ENCODE assay signal across 11 cellular contexts in genomic region chr14:54882521-54882920, GRCh38. TPM values are rescaled to one million over a fixed set of nuclear protein-coding genes. Genes with fewer than 3 reads are reported as not detected.
DNase-seq lines count a peak whose midpoint lies in the region; ATAC-seq, FAIRE-seq and TF ChIP-seq lines count a peak whose summit lies in the region.
"Had no signal": no experiment of that assay in that cellular context is flagged by ENCODE, and none has a peak within 500 bp of the region (broad histone marks: within the 10 kb centered on the region; RNA-seq: fewer than 3 reads in every experiment).

No MANE protein-coding gene starts in this region.

- BruUV-seq in endothelial cell of umbilical vein (replicated peaks; lab: Mats Ljungman, UMichigan) = no TSS peak

- H3K9me3 ChIP-seq in Peyer's patch (no peaks in the 10 kb centered on the region), endothelial cell of umbilical vein (replicated peaks; ENCODE audit: control insufficient read depth, insufficient read depth, low read length) (no peaks in the 10 kb centered on the region), sigmoid colon (no peaks in the 10 kb centered on the region)

- H3K4me2 ChIP-seq in endothelial cell of umbilical vein (ENCODE audit: insufficient read depth, low read length) = peak overlapping the region; percentile 94

- H3K4me1 ChIP-seq in Peyer's patch (peaks cover 0 to 5% (median 0%) of the 10 kb centered on the region in 4 donors), endothelial cell of umbilical vein (ENCODE audit: control insufficient read depth, extremely low read depth, insufficient read depth, low read length) (peaks cover 11% of the 10 kb centered on the region), sigmoid colon (peaks cover 0 to 4% (median 0%) of the 10 kb centered on the region in 4 donors)

- POLR2A ChIA-PET in endothelial cell of umbilical vein (lab: Charles Lee) = no interaction called here

- no peaks in the 10 kb centered on the region for H3K36me3 ChIP-seq in Peyer's patch
- no peaks in the 10 kb centered on the region for H3K36me3 ChIP-seq in endothelial cell of umbilical vein (ENCODE audit: control insufficient read depth in 2 of 2, extremely low read depth in 1 of 2, insufficient read depth in 2 of 2, low read length in 2 of 2)
- H3K36me3 ChIP-seq in sigmoid colon = no peaks in the 10 kb centered on the region

- no peaks in the 10 kb centered on the region for H3K9me1 ChIP-seq in endothelial cell of umbilical vein (replicated peaks; ENCODE audit: control insufficient read depth, extremely low read depth, insufficient read depth, low read length)

- ATAC-seq in GM18868 (IDR thresholded peaks at IDR 0.05; ENCODE audit: unreplicated experiment) = no peak
- no peak for ATAC-seq in GM19467 (IDR thresholded peaks at IDR 0.05; ENCODE audit: unreplicated experiment)
- ATAC-seq in GM21737 (IDR thresholded peaks at IDR 0.05; ENCODE audit: unreplicated experiment) = no peak
- no peak for ATAC-seq in GM19455 (IDR thresholded peaks at IDR 0.05; ENCODE audit: unreplicated experiment)

- TF ChIP-seq CTCF in Peyer's patch (IDR thresholded peaks at IDR 0.05) (no peak), endothelial cell of umbilical vein (IDR thresholded peaks at IDR 0.05; ENCODE audit: extremely low read depth in 1 of 2, insufficient read depth in 1 of 2, low read depth in 1 of 2, low read length in 2 of 2) (no peak), sigmoid colon (IDR thresholded peaks at IDR 0.05) (no peak)

- H3K4me3 ChIP-seq in Peyer's patch (peak overlapping the region in 1 of 4 donors; percentile 48), endothelial cell of umbilical vein (replicated peaks in 1 of 3; ENCODE audit: insufficient read depth in 1 of 3, low read depth in 1 of 3, low read length in 3 of 3) (no peak overlapping the region), sigmoid colon (no peak overlapping the region)

- TF ChIP-seq POLR2A in GM12891 (IDR thresholded peaks at IDR 0.05; ENCODE audit: low read depth, low read length) (no peak), Peyer's patch (IDR thresholded peaks at IDR 0.05) (no peak), endothelial cell of umbilical vein (IDR thresholded peaks at IDR 0.05; ENCODE audit: low read depth, low read length) (no peak), sigmoid colon (IDR thresholded peaks at IDR 0.05) (no peak)

- 56 to 81% methylated on average over 6 of the region's 6 CpGs for WGBS in sigmoid colon, 2 donors

- H3K27ac ChIP-seq in Peyer's patch (peak overlapping the region; percentile 75 to 87 (median 80)), endothelial cell of umbilical vein (ENCODE audit: insufficient read depth, low read depth, low read length) (peak overlapping the region; percentile 49), sigmoid colon (peak overlapping the region; percentile 60 to 72 (median 66))
- H3K27ac ChIP-seq: HL-60 had no signal

- peak overlapping the region; percentile 85 for H2AFZ ChIP-seq in endothelial cell of umbilical vein (ENCODE audit: low read depth, low read length)

- TF ChIP-seq EP300 in sigmoid colon (IDR thresholded peaks at IDR 0.05) = no peak

- dilution Hi-C loops in endothelial cell of umbilical vein (cut with MboI; ENCODE audit: extremely low pct_ligation_motif_present, low sequenced_read_pairs) = no loop called here

- intact Hi-C loops in endothelial cell of umbilical vein (cut with micrococcal nuclease) = no loop called here
- intact Hi-C loops in sigmoid colon (cut with DNase I) = no loop called here

- H4K20me1 ChIP-seq in endothelial cell of umbilical vein (replicated peaks; ENCODE audit: control insufficient read depth, extremely low read depth, insufficient read depth, low read length) = no peaks in the 10 kb centered on the region

- CTCF ChIA-PET in endothelial cell of umbilical vein (lab: Charles Lee) = interaction anchor here (1.7 to 3.0 kb wide), 3 partner anchors 11 to 20 kb away, joined by 7 to 10 read pairs (median 8); partner anchors contain the start of gene GCH1

- H3K79me2 ChIP-seq in endothelial cell of umbilical vein (ENCODE audit: control insufficient read depth, insufficient read depth, low read length) = no peaks in the 10 kb centered on the region

- no peak overlapping the region for H3K9ac ChIP-seq in endothelial cell of umbilical vein (replicated peaks; ENCODE audit: extremely low read depth, insufficient read depth, low read length)

- DNase-seq in GM12891 (ENCODE audit: insufficient read length, low spot score) (no peak), Peyer's patch (no peak), endothelial cell of umbilical vein (ENCODE audit: low read depth, low spot score) (no peak), sigmoid colon (no peak)
- DNase-seq: left cardiac atrium, NCI-H2081 treated with DMSO at 0.1 percent for 48 hours had no signal

- H3K27me3 ChIP-seq in Peyer's patch = no peaks in the 10 kb centered on the region
- no peaks in the 10 kb centered on the region for H3K27me3 ChIP-seq in endothelial cell of umbilical vein (ENCODE audit: control insufficient read depth in 2 of 2, insufficient read depth in 2 of 2, low read length in 2 of 2)
- H3K27me3 ChIP-seq in sigmoid colon = no peaks in the 10 kb centered on the region

- peak; percentile 69 for FAIRE-seq in GM12891 (lab: Jason Lieb, UNC)
- FAIRE-seq in endothelial cell of umbilical vein (lab: Jason Lieb, UNC) = peak; percentile 24

TF ChIP-seq in GM12891, 5 proteins besides CTCF, POLR2A, EP300 and RAD21:
- TF ChIP-seq TAF1 (IDR thresholded peaks at IDR 0.05; ENCODE audit: low read depth, low read length) = no peak
- no peak for TF ChIP-seq POLR2AphosphoS5 (IDR thresholded peaks at IDR 0.05; ENCODE audit: low read depth, low read length)
- no peak for TF ChIP-seq PAX5 (IDR thresholded peaks at IDR 0.05; ENCODE audit: insufficient read depth, low read length, severe bottlenecking)
- TF ChIP-seq POU2F2 (IDR thresholded peaks at IDR 0.05; ENCODE audit: low read depth, low read length) = no peak

TF ChIP-seq in endothelial cell of umbilical vein, 7 proteins besides CTCF, POLR2A, EP300 and RAD21:
- TF ChIP-seq GATA2 (IDR thresholded peaks at IDR 0.05; ENCODE audit: insufficient read depth, insufficient read length, low read depth, low read length) = no peak
- no peak for TF ChIP-seq JUN (IDR thresholded peaks at IDR 0.05; ENCODE audit: borderline replicate concordance, insufficient read depth, insufficient read length, low read depth)
- no peak for TF ChIP-seq MYC (IDR thresholded peaks at IDR 0.05; ENCODE audit: low read depth, low read length)
- TF ChIP-seq FOS (IDR thresholded peaks at IDR 0.05; ENCODE audit: borderline replicate concordance, insufficient read depth, low read length) = no peak
- no peak for TF ChIP-seq POLR2AphosphoS5 (IDR thresholded peaks at IDR 0.05; ENCODE audit: insufficient read depth, low read depth, low read length)
- no peak for TF ChIP-seq EZH2 (IDR thresholded peaks at IDR 0.05; ENCODE audit: borderline replicate concordance, low read depth, low read length, severe bottlenecking)
- TF ChIP-seq MAX (IDR thresholded peaks at IDR 0.05; ENCODE audit: insufficient read depth, insufficient read length) = no peak

RNA-seq across cellular contexts. Expression of gene GCH1, which starts 20.1 kb away (rescaled TPM):
- polyA plus RNA-seq in GM12891 (2012; ENCODE audit: low read depth, missing spikeins) = 13.7 TPM
- total RNA-seq in Peyer's patch (10 to 100 TPM; 15.7 to 29.2 (median 28.1) TPM), endothelial cell of umbilical vein (4.6 and 5.0 TPM in 2 replicates), sigmoid colon (1 to 10 TPM; 3.2 to 8.1 (median 3.9) TPM)
- polyA plus RNA-seq in endothelial cell of umbilical vein (2.8 and 3.6 TPM in 2 replicates), sigmoid colon (10 to 100 TPM; 18.7 to 46.2 (median 24.6) TPM)
- 2.3 and 2.7 TPM in 2 replicates for polyA plus RNA-seq in endothelial cell of umbilical vein (2011; cell fraction: cytosol; rRNA removed)
- 2.1 and 3.4 TPM in 2 replicates for polyA plus RNA-seq in endothelial cell of umbilical vein (2011; cell fraction: nucleus; rRNA removed)
- 3.1 and 3.2 TPM in 2 replicates for polyA plus RNA-seq in endothelial cell of umbilical vein (2012)
- polyA minus RNA-seq in endothelial cell of umbilical vein = 1.8 and 2.7 TPM in 2 replicates
- polyA minus RNA-seq in endothelial cell of umbilical vein (2011; cell fraction: cytosol; rRNA and poly(A)+ RNA removed) = 9.9 TPM
- polyA minus RNA-seq in endothelial cell of umbilical vein (2011; cell fraction: nucleus; rRNA and poly(A)+ RNA removed) = 1.7 and 2.5 TPM in 2 replicates
